Comparison of ENCODE assay signal across 5 cellular contexts in genomic region chr10:33535866-33536265, GRCh38.
"Had no signal": no experiment of that assay in that cellular context is flagged by ENCODE, and none has a peak within 500 bp of the region (broad histone marks: within the 10 kb centered on the region; RNA-seq: fewer than 3 reads in every experiment).

No MANE protein-coding gene starts in this region.

- H3K4me2 ChIP-seq: GM23338 had no signal

- ATAC-seq: GM23338, K562 had no signal

- H3K4me3 ChIP-seq: GM23338, K562 had no signal

- DNase-seq: H9, HCEC 1CT, IMR-90 had no signal
